7 cellular contexts compared by ENCODE assay signal in the genomic region with DNA sequence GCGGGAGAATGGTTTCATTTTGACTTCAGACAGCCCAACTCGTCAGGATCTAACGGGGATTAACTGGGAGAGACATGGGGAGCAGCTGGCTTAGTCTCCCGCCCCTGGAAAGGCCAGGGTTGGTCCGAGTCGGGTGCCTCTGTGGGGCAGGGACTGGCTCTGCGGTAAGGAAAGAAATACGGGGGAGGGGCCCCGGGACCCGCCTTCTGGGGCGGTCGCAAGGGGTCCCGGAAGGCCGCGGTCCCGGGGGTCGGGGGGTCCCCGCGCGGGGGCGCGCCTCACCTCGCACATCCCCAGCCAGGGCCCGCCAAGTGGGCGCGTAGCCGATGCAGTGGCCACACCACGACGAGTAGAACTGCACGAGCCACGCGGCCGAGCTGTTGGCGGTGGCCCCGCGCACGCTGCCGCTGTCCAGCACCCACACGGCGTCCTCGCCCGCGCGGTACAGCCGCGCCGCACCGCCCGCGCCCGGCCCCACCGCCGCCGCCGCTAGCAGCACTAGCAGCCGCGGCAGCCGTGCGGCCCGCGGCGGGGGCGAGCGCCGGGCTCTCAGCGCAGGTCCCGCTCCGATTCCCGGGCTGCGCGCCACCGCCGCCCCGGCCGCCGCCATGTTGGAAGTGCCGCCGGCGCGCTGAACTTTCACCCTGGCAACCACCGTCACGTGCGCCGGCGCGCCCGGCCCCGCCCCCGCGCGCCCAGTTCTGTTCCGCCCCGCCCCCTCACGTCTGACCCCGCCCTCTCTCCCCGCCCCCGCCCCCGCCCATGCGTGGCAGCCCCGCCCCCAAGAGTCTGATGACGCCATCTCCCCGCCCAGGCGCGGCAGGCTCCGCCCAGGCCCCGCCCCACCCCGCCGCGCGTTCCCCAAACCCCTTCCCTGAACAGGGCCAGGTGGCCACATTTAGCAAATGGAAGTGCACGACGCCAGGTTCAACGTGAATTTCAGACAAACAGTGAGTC. TPM values are rescaled to one million over a fixed set of nuclear protein-coding genes. Genes with fewer than 3 reads are reported as not detected.
DNase-seq lines count a peak whose midpoint lies in the region; ATAC-seq, FAIRE-seq and TF ChIP-seq lines count a peak whose summit lies in the region.

A gene with protein sequence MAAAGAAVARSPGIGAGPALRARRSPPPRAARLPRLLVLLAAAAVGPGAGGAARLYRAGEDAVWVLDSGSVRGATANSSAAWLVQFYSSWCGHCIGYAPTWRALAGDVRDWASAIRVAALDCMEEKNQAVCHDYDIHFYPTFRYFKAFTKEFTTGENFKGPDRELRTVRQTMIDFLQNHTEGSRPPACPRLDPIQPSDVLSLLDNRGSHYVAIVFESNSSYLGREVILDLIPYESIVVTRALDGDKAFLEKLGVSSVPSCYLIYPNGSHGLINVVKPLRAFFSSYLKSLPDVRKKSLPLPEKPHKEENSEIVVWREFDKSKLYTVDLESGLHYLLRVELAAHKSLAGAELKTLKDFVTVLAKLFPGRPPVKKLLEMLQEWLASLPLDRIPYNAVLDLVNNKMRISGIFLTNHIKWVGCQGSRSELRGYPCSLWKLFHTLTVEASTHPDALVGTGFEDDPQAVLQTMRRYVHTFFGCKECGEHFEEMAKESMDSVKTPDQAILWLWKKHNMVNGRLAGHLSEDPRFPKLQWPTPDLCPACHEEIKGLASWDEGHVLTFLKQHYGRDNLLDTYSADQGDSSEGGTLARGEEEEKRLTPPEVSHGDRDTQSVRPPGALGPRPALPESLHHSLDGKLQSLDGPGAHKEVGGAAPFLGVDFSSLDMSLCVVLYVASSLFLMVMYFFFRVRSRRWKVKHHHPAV (minus strand): TSS at position 619 of the 957 bp plus-strand sequence. CDS start 9 bp downstream, at position 610.

- peak within 1 kb of the TSS; percentile 76 to 79 for H3K4me3 ChIP-seq in left lung

- DNase-seq in GM18507 (ENCODE audit: extremely low spot score, insufficient read length, low read depth) (peak; percentile 77), NCI-H526 treated with DMSO at 0.1 percent for 48 hours (lab: John Stamatoyannopoulos, UW) (peak; percentile 59), dedifferentiated amniotic fluid mesenchymal stem cell (ENCODE audit: extremely low spot score) (peak; percentile 54), left lung (peak; percentile 86 to 93)
- DNase-seq in activated CD4-positive, alpha-beta T cell treated with anti-CD3 and anti-CD28 coated beads, Interleukin-2, amount 50 U/mL, for 1 hour: peak; percentile 83
- DNase-seq in stimulated activated CD4-positive, alpha-beta T cell treated with anti-CD3 and anti-CD28 coated beads, Interleukin-2, amount 100 ng/mL, for 24 hours: peak; percentile 86

- intact Hi-C loops in left lung (cut with DNase I): no loop called here

- TF ChIP-seq CTCF in left lung (IDR thresholded peaks at IDR 0.05): no peak

- no peak within 1 kb of the TSS for H3K27ac ChIP-seq in left lung

- no peaks in the 10 kb centered on the region for H3K9me3 ChIP-seq in left lung

- FAIRE-seq in GM18507 (lab: Jason Lieb, UNC): peak; percentile 78

- ATAC-seq in HG03139 (IDR thresholded peaks at IDR 0.05; ENCODE audit: unreplicated experiment) (peak; percentile 34), left lung (peak; percentile 92)

- no peaks in the 10 kb centered on the region for H3K36me3 ChIP-seq in left lung

- no peaks in the 10 kb centered on the region for H3K27me3 ChIP-seq in left lung

- H3K4me1 ChIP-seq in left lung: peaks cover 9 to 14% of the 10 kb centered on the region in 2 donors

RNA-seq across cellular contexts. Expression of the gene that starts here (rescaled TPM):
- 10 to 100 TPM; 10.5 to 13.6 TPM for total RNA-seq in left lung
